9 cellular contexts compared by ENCODE assay signal in genomic region chr5:142322747-142323479, GRCh38. TPM values are rescaled to one million over a fixed set of nuclear protein-coding genes. Genes with fewer than 3 reads are reported as not detected.
DNase-seq lines count a peak whose midpoint lies in the region; ATAC-seq and TF ChIP-seq lines count a peak whose summit lies in the region.
"Had no signal": no experiment of that assay in that cellular context is flagged by ENCODE, and none has a peak within 500 bp of the region (broad histone marks: within the 10 kb centered on the region; RNA-seq: fewer than 3 reads in every experiment).

No MANE protein-coding gene starts in this region.

- H3K4me3 Mint-ChIP-seq in HFFc6: peak overlapping the region; percentile 96
- peak overlapping the region; percentile 86 for H3K4me3 Mint-ChIP-seq in stimulated activated effector memory CD8-positive, alpha-beta T cell treated with anti-CD3 and anti-CD28 coated beads, Interleukin-12 subunit alpha, Interleukin-12 subunit beta, amount 100 ng/mL, for 72 hours

- no peak for TF ChIP-seq CTCF in HFFc6 (IDR thresholded peaks at IDR 0.05)
- TF ChIP-seq CTCF in adrenal gland (IDR thresholded peaks at IDR 0.05): no peak

- H3K9me3 Mint-ChIP-seq in HFFc6: no peaks in the 10 kb centered on the region
- H3K9me3 Mint-ChIP-seq in stimulated activated effector memory CD8-positive, alpha-beta T cell treated with anti-CD3 and anti-CD28 coated beads, Interleukin-12 subunit alpha, Interleukin-12 subunit beta, amount 100 ng/mL, for 72 hours: no peaks in the 10 kb centered on the region

- intact Hi-C loops in adrenal gland (cut with DNase I): loop anchor here (10.0 kb wide), 1 partner anchor 222 kb away; no protein-coding TSS in a partner anchor
- intact Hi-C loops in right cardiac atrium (cut with DNase I): loop anchor here in 2 of 4 donors (5.0 to 10.0 kb wide), 4 partner anchors 34 to 222 kb away; no protein-coding TSS in a partner anchor

- H3K27me3 ChIP-seq in adrenal gland (no peaks in the 10 kb centered on the region), right cardiac atrium (ENCODE audit: control insufficient read depth, insufficient read depth) (no peaks in the 10 kb centered on the region)

- WGBS in adrenal gland, 4 donors: 11 to 40% (median 29%) methylated on average over 9 to 15 of the region's 15 CpGs
- WGBS in right cardiac atrium: 43% methylated on average over 15 of the region's 15 CpGs

- ATAC-seq in right cardiac atrium (peak; percentile 0 to 44), GM19452 (IDR thresholded peaks at IDR 0.05; ENCODE audit: unreplicated experiment) (no peak)
- no peak for ATAC-seq in stimulated activated effector memory CD8-positive, alpha-beta T cell treated with anti-CD3 and anti-CD28 coated beads, Interleukin-12 subunit alpha, Interleukin-12 subunit beta, amount 100 ng/mL, for 72 hours

- peaks cover 30% of the 10 kb centered on the region for H3K36me3 Mint-ChIP-seq in HFFc6 (ENCODE audit: low read depth)
- peaks cover 6% of the 10 kb centered on the region for H3K36me3 Mint-ChIP-seq in stimulated activated effector memory CD8-positive, alpha-beta T cell treated with anti-CD3 and anti-CD28 coated beads, Interleukin-12 subunit alpha, Interleukin-12 subunit beta, amount 100 ng/mL, for 72 hours

- peak in 1 of 2 donors; percentile 28 for TF ChIP-seq POLR2A in adrenal gland (IDR thresholded peaks at IDR 0.05)

- peak overlapping the region; percentile 96 for H3K27ac Mint-ChIP-seq in HFFc6
- H3K27ac Mint-ChIP-seq in stimulated activated effector memory CD8-positive, alpha-beta T cell treated with anti-CD3 and anti-CD28 coated beads, Interleukin-12 subunit alpha, Interleukin-12 subunit beta, amount 100 ng/mL, for 72 hours: no peak overlapping the region

- H3K36me3 ChIP-seq in adrenal gland (replicated peaks in 1 of 2): no peaks in the 10 kb centered on the region
- H3K36me3 ChIP-seq: neutrophil had no signal

- DNase-seq in HFFc6 (peak; percentile 42), adrenal gland (peak in 5 of 7 donors; percentile 34 to 71 (median 38)), right cardiac atrium (peak; percentile 56 to 82 (median 79)), amygdala (lab: John Stamatoyannopoulos, UW) (no peak), OCI-M1 (lab: John Stamatoyannopoulos, UW) (no peak), T-helper 9 cell (no peak)
- DNase-seq in stimulated activated effector memory CD8-positive, alpha-beta T cell treated with anti-CD3 and anti-CD28 coated beads, Interleukin-12 subunit alpha, Interleukin-12 subunit beta, amount 100 ng/mL, for 72 hours (ENCODE audit: low spot score in 2 of 2): no peak

- peaks cover 27 to 66% of the 10 kb centered on the region in 2 donors for H3K4me1 ChIP-seq in adrenal gland (replicated peaks in 1 of 2)
- peaks cover 10% of the 10 kb centered on the region for H3K4me1 ChIP-seq in right cardiac atrium (ENCODE audit: control insufficient read depth, insufficient read depth, low read length)

- peaks cover 2% of the 10 kb centered on the region for H3K27me3 Mint-ChIP-seq in HFFc6 (ENCODE audit: insufficient read depth)

- H3K27ac ChIP-seq in adrenal gland (peak overlapping the region; percentile 8 to 96 (median 91)), right cardiac atrium (ENCODE audit: low read length) (peak overlapping the region; percentile 82)
- H3K27ac ChIP-seq: neutrophil had no signal

- H3K9me3 ChIP-seq in adrenal gland (replicated peaks in 1 of 3): no peaks in the 10 kb centered on the region
- no peaks in the 10 kb centered on the region for H3K9me3 ChIP-seq in right cardiac atrium (ENCODE audit: control insufficient read depth, low read length)
- H3K9me3 ChIP-seq: neutrophil had no signal

- H3K4me1 Mint-ChIP-seq in HFFc6 (ENCODE audit: low read depth): peaks cover 70% of the 10 kb centered on the region
- peaks cover 50% of the 10 kb centered on the region for H3K4me1 Mint-ChIP-seq in stimulated activated effector memory CD8-positive, alpha-beta T cell treated with anti-CD3 and anti-CD28 coated beads, Interleukin-12 subunit alpha, Interleukin-12 subunit beta, amount 100 ng/mL, for 72 hours

- H3K4me3 ChIP-seq in adrenal gland (peak overlapping the region in 2 of 4 donors; percentile 47 to 70), right cardiac atrium (ENCODE audit: low read length) (peak overlapping the region; percentile 58)

RNA-seq across cellular contexts. Expression of gene SPRY4, which starts 1.9 kb away (rescaled TPM):
- 10 to 100 TPM; 26.1 to 28.9 (median 27.8) TPM for total RNA-seq in HFFc6 (2021; fragmentation: NEBNext Ultra II Directional; extraction: Animal tissue kit (Norgen Biotek cat#: 25700))
- 10 to 100 TPM; 23.8 to 66.1 (median 37.8) TPM for total RNA-seq in adrenal gland
- polyA plus RNA-seq in adrenal gland: 10 to 100 TPM; 17.8 to 23.8 (median 18.4) TPM
- 10 to 100 TPM in 2 of 4 donors, 1 to 10 TPM in 2; 8.3 to 18.3 (median 11.7) TPM for total RNA-seq in right cardiac atrium
- 8.1 TPM for polyA plus RNA-seq in right cardiac atrium

Comparison
In these comparisons a context has a peak if more than half of its experiments do, and no peak if none do; other contexts are left out.
1. DNase-seq: peak in HFFc6 (single experiment), adrenal gland (5 of 7) and right cardiac atrium (3 of 3); none in stimulated activated effector memory CD8-positive, alpha-beta T cell treated with anti-CD3 and anti-CD28 coated beads, Interleukin-12 subunit alpha, Interleukin-12 subunit beta, amount 100 ng/mL, for 72 hours (0 of 2), amygdala (0 of 56), OCI-M1 (single experiment) and T-helper 9 cell (single experiment).
2. ATAC-seq: peak in right cardiac atrium (2 of 2); none in stimulated activated effector memory CD8-positive, alpha-beta T cell treated with anti-CD3 and anti-CD28 coated beads, Interleukin-12 subunit alpha, Interleukin-12 subunit beta, amount 100 ng/mL, for 72 hours (single experiment) and GM19452 (single experiment).